9 cellular contexts compared by ENCODE assay signal in the genomic region with DNA sequence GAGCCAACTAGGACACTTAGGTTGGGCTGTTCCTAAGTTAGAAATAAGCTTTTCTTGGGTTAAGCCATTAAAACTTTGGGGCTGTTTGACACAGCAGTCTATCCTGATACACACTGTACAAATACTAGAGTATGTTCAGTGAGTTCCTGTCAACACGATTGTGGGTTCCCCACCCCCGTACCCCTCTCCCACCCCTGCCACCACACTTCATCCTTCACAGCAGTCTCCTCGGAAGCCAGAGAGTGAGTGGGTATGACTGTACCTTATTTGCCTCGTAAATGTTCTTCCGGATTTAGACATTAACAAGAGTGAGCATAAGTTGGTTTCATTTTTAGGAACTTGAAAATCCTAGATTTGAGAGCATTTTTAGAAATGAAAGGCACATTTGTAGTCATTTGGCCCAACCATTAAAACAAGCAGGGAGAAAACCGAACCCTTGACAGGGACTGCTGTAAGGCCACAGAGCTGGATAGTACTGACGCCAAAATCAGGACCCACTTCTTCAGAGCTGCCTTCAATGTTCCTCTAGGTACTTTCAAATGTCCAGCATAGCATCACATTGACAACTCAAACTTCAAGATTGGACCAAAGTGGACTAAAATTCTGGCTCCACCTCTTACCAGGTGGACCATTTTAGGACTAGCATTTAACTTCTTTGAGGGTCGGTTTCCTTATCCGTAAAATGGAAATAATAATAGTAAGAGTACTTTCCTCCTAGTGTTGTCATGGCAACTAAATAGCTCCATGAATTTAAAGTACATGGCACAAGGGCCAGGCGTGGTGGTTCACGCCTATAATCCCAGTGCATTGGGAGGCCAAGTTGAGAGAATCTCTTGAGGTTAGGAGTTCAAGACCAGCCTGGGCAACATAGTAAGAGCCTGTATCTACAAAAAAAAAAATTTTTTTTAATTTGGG.
DNase-seq lines count a peak whose midpoint lies in the region; ATAC-seq and TF ChIP-seq lines count a peak whose summit lies in the region.
"Had no signal": no experiment of that assay in that cellular context is flagged by ENCODE, and none has a peak within 500 bp of the region (broad histone marks: within the 10 kb centered on the region; RNA-seq: fewer than 3 reads in every experiment).

No MANE protein-coding gene starts in this region.

- peaks cover 4% of the 10 kb centered on the region for H3K27me3 Mint-ChIP-seq in WTC11 (ENCODE audit: low read depth)

- peak overlapping the region; percentile 84 for H3K4me2 ChIP-seq in MM.1S (ENCODE audit: low read depth, low read length)

- H3K9me3 Mint-ChIP-seq in WTC11 = peaks cover 6% of the 10 kb centered on the region

- CTCF ChIA-PET in GM10248 (lab: Yijun Ruan, JAX) (interaction anchor here (0.8 to 7.6 kb wide), 12 partner anchors 8 to 174 kb away, joined by 3 to 62 read pairs (median 3); no protein-coding TSS in a partner anchor), WTC11 (lab: Charles Lee) (interaction anchor here (0.9 to 2.4 kb wide), 2 partner anchors 12 to 39 kb away, joined by 3 to 10 read pairs; no protein-coding TSS in a partner anchor)

- no peak overlapping the region for H3K4me3 Mint-ChIP-seq in WTC11

- peak overlapping the region; percentile 86 for H2AFZ ChIP-seq in MM.1S (ENCODE audit: low read length)

- peaks cover 26% of the 10 kb centered on the region for H3K4me1 Mint-ChIP-seq in WTC11

- H3K79me2 ChIP-seq in MM.1S (ENCODE audit: low read length) = no peaks in the 10 kb centered on the region

- DNase-seq in GM10248 (ENCODE audit: extremely low spot score) = peak; percentile 45
- peak; percentile 49 for DNase-seq in MM.1S
- DNase-seq in activated naive CD4-positive, alpha-beta T cell treated with anti-CD3 and anti-CD28 coated beads, Interleukin-2, amount 50 U/mL, for 16 hours = peak; percentile 48
- DNase-seq in stimulated activated CD4-positive, alpha-beta T cell treated with anti-CD3 and anti-CD28 coated beads, TNF-alpha, amount 100 ng/mL, for 1 hour (ENCODE audit: low read depth in 3 of 3, low spot score in 1 of 3) = peak; percentile 9 to 15 (median 13)
- no peak for DNase-seq in WTC11 (ENCODE audit: low spot score)
- DNase-seq in HT-29 (ENCODE audit: low spot score) = no peak
- no peak for DNase-seq in testis

- H3K36me3 ChIP-seq in MM.1S (replicated peaks; ENCODE audit: insufficient read depth, low read length) (no peaks in the 10 kb centered on the region), testis (ENCODE audit: low read depth, missing control alignments) (no peaks in the 10 kb centered on the region)

- no peaks in the 10 kb centered on the region for H4K20me1 ChIP-seq in MM.1S (ENCODE audit: insufficient read depth, low read length)

- no peaks in the 10 kb centered on the region for H3K9me3 ChIP-seq in MM.1S (replicated peaks; ENCODE audit: insufficient read depth, low read length)
- H3K9me3 ChIP-seq in testis = no peaks in the 10 kb centered on the region

- POLR2A ChIA-PET in GM10248 (lab: Yijun Ruan, JAX) (no interaction called here), WTC11 (lab: Charles Lee) (no interaction called here)

- TF ChIP-seq CTCF in GM10248 (IDR thresholded peaks at IDR 0.05; ENCODE audit: control extremely low read depth, extremely low read depth, low read depth, missing control alignments) (no peak), MM.1S (IDR thresholded peaks at IDR 0.05; ENCODE audit: low read length) (no peak), WTC11 (IDR thresholded peaks at IDR 0.05) (no peak), testis (IDR thresholded peaks at IDR 0.05) (no peak)

- H3K9ac ChIP-seq in MM.1S (ENCODE audit: low read length) = peak overlapping the region; percentile 34; the same call in 1 of the 2 replicates

- H3K27ac Mint-ChIP-seq in WTC11 = no peak overlapping the region

- H3K27ac ChIP-seq in MM.1S (ENCODE audit: low read length) = peak overlapping the region; percentile 60; the same call in 1 of the 2 replicates
- H3K27ac ChIP-seq in testis = peak overlapping the region in 1 of 2 donors; percentile 25

- ATAC-seq in GM21619 (IDR thresholded peaks at IDR 0.05; ENCODE audit: unreplicated experiment) (peak; percentile 95), WTC11 (no peak)

- H3K4me1 ChIP-seq in MM.1S (ENCODE audit: low read length) (peaks cover 11% of the 10 kb centered on the region), testis (no peaks in the 10 kb centered on the region)

- TF ChIP-seq POLR2A in testis (IDR thresholded peaks at IDR 0.05) = no peak

- H3K4me3 ChIP-seq in MM.1S (ENCODE audit: low read length) = peak overlapping the region; percentile 49
- H3K4me3 ChIP-seq in testis = no peak overlapping the region
- H3K4me3 ChIP-seq: dorsolateral prefrontal cortex had no signal

- no peaks in the 10 kb centered on the region for H3K9me2 ChIP-seq in MM.1S (replicated peaks; ENCODE audit: insufficient read depth, low read length)

- H3F3A ChIP-seq in MM.1S (ENCODE audit: insufficient read depth, low read length) = peaks cover 3% of the 10 kb centered on the region; the same call in 1 of the 2 replicates

- no peaks in the 10 kb centered on the region for H3K36me3 Mint-ChIP-seq in WTC11

- intact Hi-C loops in testis (cut with DNase I; ENCODE audit: low total_unique reads) = no loop called here

- 80 to 84% methylated on average over 11 of the region's 11 CpGs for WGBS in testis, 2 donors

- no peaks in the 10 kb centered on the region for H3K27me3 ChIP-seq in MM.1S (replicated peaks; ENCODE audit: insufficient read depth, low read length)
- no peaks in the 10 kb centered on the region for H3K27me3 ChIP-seq in testis
- H3K27me3 ChIP-seq: dorsolateral prefrontal cortex had no signal

TF ChIP-seq in WTC11, 78 proteins besides CTCF, POLR2A, EP300 and RAD21:
- TF ChIP-seq NFE2L1 (CRISPR knock-in tag; IDR thresholded peaks at IDR 0.05) (no peak), SMAD3 (CRISPR knock-in tag; IDR thresholded peaks at IDR 0.05; ENCODE audit: borderline replicate concordance) (no peak), JAZF1 (CRISPR knock-in tag; IDR thresholded peaks at IDR 0.05) (no peak), GABPB1 (CRISPR knock-in tag; IDR thresholded peaks at IDR 0.05) (no peak), ZNF219 (CRISPR knock-in tag; IDR thresholded peaks at IDR 0.05; ENCODE audit: borderline replicate concordance) (no peak), ETV6 (CRISPR knock-in tag; IDR thresholded peaks at IDR 0.05) (no peak), FOXK1 (CRISPR knock-in tag; IDR thresholded peaks at IDR 0.05) (no peak)
- TF ChIP-seq, protein P1, sequence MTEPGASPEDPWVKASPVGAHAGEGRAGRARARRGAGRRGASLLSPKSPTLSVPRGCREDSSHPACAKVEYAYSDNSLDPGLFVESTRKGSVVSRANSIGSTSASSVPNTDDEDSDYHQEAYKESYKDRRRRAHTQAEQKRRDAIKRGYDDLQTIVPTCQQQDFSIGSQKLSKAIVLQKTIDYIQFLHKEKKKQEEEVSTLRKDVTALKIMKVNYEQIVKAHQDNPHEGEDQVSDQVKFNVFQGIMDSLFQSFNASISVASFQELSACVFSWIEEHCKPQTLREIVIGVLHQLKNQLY (CRISPR knock-in tag; IDR thresholded peaks at IDR 0.05) = no peak
- TF ChIP-seq, protein P2, sequence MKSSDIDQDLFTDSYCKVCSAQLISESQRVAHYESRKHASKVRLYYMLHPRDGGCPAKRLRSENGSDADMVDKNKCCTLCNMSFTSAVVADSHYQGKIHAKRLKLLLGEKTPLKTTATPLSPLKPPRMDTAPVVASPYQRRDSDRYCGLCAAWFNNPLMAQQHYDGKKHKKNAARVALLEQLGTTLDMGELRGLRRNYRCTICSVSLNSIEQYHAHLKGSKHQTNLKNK (CRISPR knock-in tag; IDR thresholded peaks at IDR 0.05) = no peak
TF ChIP-seq in WTC11: peak in this region for 0.

Comparison
In these comparisons a context has a peak if more than half of its experiments do, and no peak if none do; other contexts are left out.
1. DNase-seq: peak in GM10248 (single experiment), MM.1S (single experiment), activated naive CD4-positive, alpha-beta T cell treated with anti-CD3 and anti-CD28 coated beads, Interleukin-2, amount 50 U/mL, for 16 hours (single experiment) and stimulated activated CD4-positive, alpha-beta T cell treated with anti-CD3 and anti-CD28 coated beads, TNF-alpha, amount 100 ng/mL, for 1 hour (3 of 3); none in WTC11 (single experiment), HT-29 (single experiment) and testis (single experiment).